In genomic region chr1:3548895-3549294, GRCh38 we compare ENCODE assay signal across 7 cellular contexts.
"Had no signal": no experiment of that assay in that cellular context is flagged by ENCODE, and none has a peak within 500 bp of the region (broad histone marks: within the 10 kb centered on the region; RNA-seq: fewer than 3 reads in every experiment).

No MANE protein-coding gene starts in this region.

- H3K4me1 ChIP-seq: HAP-1 had no signal

- H3K9me3 ChIP-seq: HAP-1 had no signal

- H3K27ac ChIP-seq: GM23248 had no signal

- H2AFZ ChIP-seq: GM23248 had no signal

- ATAC-seq: HCT116, K562 had no signal

- H3K36me3 ChIP-seq: HAP-1 had no signal

- H3K4me3 ChIP-seq: GM23248, HAP-1, K562 had no signal

- DNase-seq: GM23248, GOT3, H7 had no signal

- H3K9me3 Mint-ChIP-seq: HFFc6 had no signal

- H3K4me3 Mint-ChIP-seq: HFFc6 had no signal

- H3K9ac ChIP-seq: GM23248 had no signal
